2 cellular contexts compared by ENCODE assay signal in genomic region chr1:150160964-150161626, GRCh38.
TF ChIP-seq lines count a peak whose summit lies in the region.

No MANE protein-coding gene starts in this region.

TF ChIP-seq in GM23338, 12 proteins besides CTCF, POLR2A, EP300 and RAD21:
- no peak for TF ChIP-seq REST (IDR thresholded peaks at IDR 0.05; ENCODE audit: unreplicated experiment)
- no peak for TF ChIP-seq STAT1 (IDR thresholded peaks at IDR 0.05; ENCODE audit: unreplicated experiment)
- no peak for TF ChIP-seq EZH2phosphoT487 (IDR thresholded peaks at IDR 0.05; ENCODE audit: unreplicated experiment)
- no peak for TF ChIP-seq ZNF331 (CRISPR knock-in tag; IDR thresholded peaks at IDR 0.05; ENCODE audit: low read depth)
- TF ChIP-seq ZNF462 (CRISPR knock-in tag; IDR thresholded peaks at IDR 0.05): no peak
TF ChIP-seq in GM23338: peak in this region for 0.

TF ChIP-seq in K562, 482 proteins besides CTCF, POLR2A, EP300 and RAD21 (continued from another document):
- no peak for TF ChIP-seq HDAC3 (IDR thresholded peaks at IDR 0.05; ENCODE audit: borderline replicate concordance, partially characterized antibody)
- no peak for TF ChIP-seq FOXA1 (IDR thresholded peaks at IDR 0.05; ENCODE audit: borderline replicate concordance)
- TF ChIP-seq SMARCA4 (IDR thresholded peaks at IDR 0.05): no peak
- no peak for TF ChIP-seq U2AF1 (optimal IDR thresholded peaks at IDR 0.05; ENCODE audit: low read depth, low read length)
- no peak for TF ChIP-seq NCOA2 (IDR thresholded peaks at IDR 0.05; ENCODE audit: partially characterized antibody in 2 of 2)
- TF ChIP-seq ZNF143 (CRISPR knock-in tag; IDR thresholded peaks at IDR 0.05): no peak
